ENCODE assay signal across 9 cellular contexts in genomic region chr22:41597635-41597953, GRCh38. TPM values are rescaled to one million over a fixed set of nuclear protein-coding genes. Genes with fewer than 3 reads are reported as not detected.
DNase-seq lines count a peak whose midpoint lies in the region; ATAC-seq and TF ChIP-seq lines count a peak whose summit lies in the region.
"Had no signal": no experiment of that assay in that cellular context is flagged by ENCODE, and none has a peak within 500 bp of the region (broad histone marks: within the 10 kb centered on the region; RNA-seq: fewer than 3 reads in every experiment).

No MANE protein-coding gene starts in this region.

- no peaks in the 10 kb centered on the region for H3K9me3 Mint-ChIP-seq in type B pancreatic cell

- peak overlapping the region; percentile 84 for H3K27ac ChIP-seq in cardiac muscle cell
- peak overlapping the region; percentile 16 for H3K27ac ChIP-seq in fibroblast of lung (ENCODE audit: insufficient read depth, low read length)
- H3K27ac ChIP-seq: neutrophil had no signal

- no peak overlapping the region for H3K4me2 ChIP-seq in fibroblast of lung (ENCODE audit: extremely low read depth, insufficient read depth, low read length)

- H3K27me3 ChIP-seq in cardiac muscle cell, result no peaks in the 10 kb centered on the region
- no peaks in the 10 kb centered on the region for H3K27me3 ChIP-seq in fibroblast of lung (ENCODE audit: control insufficient read depth, insufficient read depth, low read length)
- H3K27me3 ChIP-seq: neutrophil had no signal

- H3K4me3 ChIP-seq in cardiac muscle cell (no peak overlapping the region), fibroblast of lung (replicated peaks in 1 of 4; ENCODE audit: control extremely low read depth in 1 of 4, insufficient read depth in 1 of 4, low read depth in 3 of 4, low read length in 4 of 4) (no peak overlapping the region)

- ATAC-seq in left cardiac atrium (no peak), esophagus mucosa (no peak), GM21576 (IDR thresholded peaks at IDR 0.05; ENCODE audit: unreplicated experiment) (no peak)

- H3K27me3 Mint-ChIP-seq in type B pancreatic cell, result no peaks in the 10 kb centered on the region

- no peak overlapping the region for H2AFZ ChIP-seq in fibroblast of lung (ENCODE audit: low read length)

- H3K9me3 ChIP-seq in cardiac muscle cell (ENCODE audit: low read depth) (no peaks in the 10 kb centered on the region), fibroblast of lung (ENCODE audit: control insufficient read depth, insufficient read depth, low read depth, low read length) (no peaks in the 10 kb centered on the region)
- H3K9me3 ChIP-seq: neutrophil had no signal

- peaks cover 7% of the 10 kb centered on the region for H3K4me1 ChIP-seq in cardiac muscle cell (ENCODE audit: low read depth)
- H3K4me1 ChIP-seq in fibroblast of lung (ENCODE audit: control insufficient read depth, extremely low read depth, insufficient read depth, low read length), result peaks cover 12% of the 10 kb centered on the region

- H3K36me3 Mint-ChIP-seq in type B pancreatic cell, result peaks cover 3% of the 10 kb centered on the region

- peak overlapping the region; percentile 26 for H3K27ac Mint-ChIP-seq in type B pancreatic cell

- H3K36me3 ChIP-seq in cardiac muscle cell (no peaks in the 10 kb centered on the region), fibroblast of lung (ENCODE audit: control insufficient read depth, insufficient read depth, low read length) (peaks cover 9% of the 10 kb centered on the region)

- no peaks in the 10 kb centered on the region for H3K79me2 ChIP-seq in fibroblast of lung (ENCODE audit: control insufficient read depth, insufficient read depth, low read length)

- TF ChIP-seq CTCF in cardiac muscle cell (IDR thresholded peaks at IDR 0.05; ENCODE audit: low read depth, low read length) (no peak), fibroblast of lung (conservative IDR thresholded peaks at IDR 0.05 in 1 of 2, IDR thresholded peaks at IDR 0.05 in 1 of 2; ENCODE audit: low read depth in 1 of 2, low read length in 2 of 2) (no peak), type B pancreatic cell (conservative IDR thresholded peaks at IDR 0.05) (no peak)

- no peak for DNase-seq in cardiac muscle cell (ENCODE audit: low read depth in 1 of 2, low spot score in 1 of 2)
- DNase-seq in left cardiac atrium, result no peak
- DNase-seq in fibroblast of lung (ENCODE audit: low read depth in 2 of 2), result no peak
- no peak for DNase-seq in type B pancreatic cell (ENCODE audit: extremely low spot score, unreplicated experiment)
- DNase-seq: activated CD4-positive, alpha-beta T cell treated with anti-CD3 and anti-CD28 coated beads for 4 hours; NCI-H2081 treated with DMSO at 0.1 percent for 48 hours had no signal

- no peaks in the 10 kb centered on the region for H4K20me1 ChIP-seq in fibroblast of lung (ENCODE audit: control insufficient read depth, extremely low read depth, insufficient read depth, low read length)

- intact Hi-C loops in left cardiac atrium (cut with DNase I), result no loop called here

- H3K9ac ChIP-seq in fibroblast of lung (ENCODE audit: insufficient read depth, low read length), result no peak overlapping the region

- H3K4me1 Mint-ChIP-seq in type B pancreatic cell (ENCODE audit: unreplicated experiment), result peaks cover 5% of the 10 kb centered on the region

- H3K4me3 Mint-ChIP-seq in type B pancreatic cell, result no peak overlapping the region

RNA-seq across cellular contexts. Expression of gene PMM1, which starts 8.0 kb away (rescaled TPM):
- total RNA-seq in cardiac muscle cell (22.5 and 34.0 TPM in 2 replicates), left cardiac atrium (10 to 100 TPM; 13.0 to 22.1 TPM), fibroblast of lung (26.2 and 32.4 TPM in 2 replicates), type B pancreatic cell (ENCODE audit: low replicate concordance) (33.5 and 35.5 TPM in 2 replicates), esophagus mucosa (30.0 TPM)
- polyA plus RNA-seq in cardiac muscle cell (53.7 and 63.6 TPM in 2 replicates), fibroblast of lung (73.0 and 110 TPM in 2 replicates)
- 79.3 and 106 TPM in 2 replicates for polyA plus RNA-seq in fibroblast of lung (2012)
- 58.3 and 100 TPM in 2 replicates for polyA minus RNA-seq in fibroblast of lung (ENCODE audit: low replicate concordance)

RNA-seq across cellular contexts. Expression of gene DESI1, which starts 23.2 kb away (rescaled TPM):
- total RNA-seq in cardiac muscle cell (34.2 and 43.2 TPM in 2 replicates), left cardiac atrium (10 to 100 TPM; 56.5 to 64.0 TPM), fibroblast of lung (8.0 and 11.9 TPM in 2 replicates), type B pancreatic cell (ENCODE audit: low replicate concordance) (30.3 and 31.5 TPM in 2 replicates), esophagus mucosa (36.7 TPM)
- polyA plus RNA-seq in cardiac muscle cell (27.3 and 27.6 TPM in 2 replicates), fibroblast of lung (22.4 and 22.6 TPM in 2 replicates)
- 20.7 and 23.9 TPM in 2 replicates for polyA plus RNA-seq in fibroblast of lung (2012)
- 37.0 and 45.6 TPM in 2 replicates for polyA minus RNA-seq in fibroblast of lung (ENCODE audit: low replicate concordance)

RNA-seq across cellular contexts. Expression of gene XRCC6, which starts 23.5 kb away (rescaled TPM):
- 250 and 283 TPM in 2 replicates for total RNA-seq in cardiac muscle cell
- 423 and 442 TPM in 2 replicates for polyA plus RNA-seq in cardiac muscle cell
- total RNA-seq in left cardiac atrium, result 100 to 1,000 TPM; 141 to 169 TPM
- total RNA-seq in fibroblast of lung, result 268 and 282 TPM in 2 replicates
- 183 and 280 TPM in 2 replicates for polyA plus RNA-seq in fibroblast of lung
- polyA plus RNA-seq in fibroblast of lung (2012), result 282 and 405 TPM in 2 replicates
- 125 and 199 TPM in 2 replicates for polyA minus RNA-seq in fibroblast of lung (ENCODE audit: low replicate concordance)
- total RNA-seq in type B pancreatic cell (ENCODE audit: low replicate concordance), result 234 and 302 TPM in 2 replicates
- 181 TPM for total RNA-seq in esophagus mucosa

RNA-seq across cellular contexts. Expression of gene CSDC2, which starts 36.8 kb away (rescaled TPM):
- 4.2 and 4.3 TPM in 2 replicates for total RNA-seq in cardiac muscle cell
- 5.0 and 5.1 TPM in 2 replicates for polyA plus RNA-seq in cardiac muscle cell
- 100 to 1,000 TPM; 165 to 217 TPM for total RNA-seq in left cardiac atrium
- 8.2 and 15.2 TPM in 2 replicates for total RNA-seq in fibroblast of lung
- polyA plus RNA-seq in fibroblast of lung, result 3.3 and 11.2 TPM in 2 replicates
- polyA plus RNA-seq in fibroblast of lung (2012), result 8.2 and 32.3 TPM in 2 replicates
- polyA minus RNA-seq in fibroblast of lung (ENCODE audit: low replicate concordance), result 6.2 and 14.9 TPM in 2 replicates
- 0.12 and 1.8 TPM in 2 replicates for total RNA-seq in type B pancreatic cell (ENCODE audit: low replicate concordance)
- 0.08 TPM for total RNA-seq in esophagus mucosa

RNA-seq across cellular contexts. Expression of gene POLR3H, which starts 53.3 kb away (rescaled TPM):
- total RNA-seq in cardiac muscle cell, result 11.4 and 12.5 TPM in 2 replicates
- polyA plus RNA-seq in cardiac muscle cell, result 24.7 and 30.9 TPM in 2 replicates
- total RNA-seq in left cardiac atrium, result 10 to 100 TPM; 25.0 to 34.0 TPM
- 15.4 and 19.7 TPM in 2 replicates for total RNA-seq in fibroblast of lung
- polyA plus RNA-seq in fibroblast of lung, result 42.6 and 62.5 TPM in 2 replicates
- polyA plus RNA-seq in fibroblast of lung (2012), result 45.0 and 75.3 TPM in 2 replicates
- 86.8 and 140 TPM in 2 replicates for polyA minus RNA-seq in fibroblast of lung (ENCODE audit: low replicate concordance)
- total RNA-seq in type B pancreatic cell (ENCODE audit: low replicate concordance), result 40.1 and 46.6 TPM in 2 replicates
- 27.8 TPM for total RNA-seq in esophagus mucosa
